Comparison of ENCODE assay signal across 18 cellular contexts in the genomic region with DNA sequence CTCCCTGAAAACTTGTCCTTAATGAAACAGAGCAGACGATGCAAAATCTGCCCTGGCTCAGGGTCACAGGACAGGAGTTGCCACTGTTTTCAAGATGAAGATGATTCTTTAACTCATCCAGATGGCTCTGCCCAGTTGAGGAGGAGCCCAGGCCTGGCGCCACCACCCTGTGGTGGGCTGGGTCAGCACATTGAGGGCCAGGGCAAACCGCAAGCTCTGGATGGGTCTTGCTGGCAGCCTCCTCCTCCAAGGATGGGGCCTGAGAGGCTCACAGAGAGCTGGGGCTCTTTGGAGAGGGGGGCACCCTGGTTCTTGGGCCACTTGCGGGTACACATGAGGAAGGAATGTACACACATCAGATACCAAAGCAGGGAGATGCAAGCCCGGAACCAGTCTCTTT.
A peak's percentile ranks its signal among the peaks of the same experiment; 100 is the strongest.
DNase-seq lines count a peak whose midpoint lies in the region; ATAC-seq, FAIRE-seq and TF ChIP-seq lines count a peak whose summit lies in the region.
"Had no signal": no experiment of that assay in that cellular context is flagged by ENCODE, and none has a peak within 500 bp of the region (broad histone marks: within the 10 kb centered on the region; RNA-seq: fewer than 3 reads in every experiment).

No MANE protein-coding gene starts in this region.

- no peak overlapping the region for H3K14ac ChIP-seq in IMR-90 (replicated peaks; ENCODE audit: low read depth, low read length)

- no peaks in the 10 kb centered on the region for H3K9me3 ChIP-seq in IMR-90 (ENCODE audit: control insufficient read depth, insufficient read depth, low read length)
- H3K9me3 ChIP-seq in kidney (ENCODE audit: control insufficient read depth in 1 of 2, low read length in 2 of 2), result no peaks in the 10 kb centered on the region

- H2BK120ac ChIP-seq in IMR-90 (ENCODE audit: low read depth, low read length), result no peak overlapping the region; the same call in 1 of the 2 replicates

- no peak for TF ChIP-seq POLR2A in IMR-90 (IDR thresholded peaks at IDR 0.05; ENCODE audit: low read depth, low read length)

- intact Hi-C loops in Right ventricle myocardium inferior (cut with DNase I), result loop anchor here (5.0 kb wide), 2 partner anchors 142 to 157 kb away; a partner anchor contains a TSS
- intact Hi-C loops in left cardiac atrium (cut with DNase I), result no loop called here
- intact Hi-C loops in IMR-90 (cut with micrococcal nuclease), result loop anchor here (5.0 kb wide), 1 partner anchor 102 kb away; no protein-coding TSS in a partner anchor
- intact Hi-C loops in kidney (cut with DNase I), result no loop called here
- intact Hi-C loops in sciatic nerve (cut with DNase I), result no loop called here
- intact Hi-C loops in MCF 10A (cut with micrococcal nuclease), result no loop called here

- POLR2A ChIA-PET in IMR-90 (lab: Charles Lee; ENCODE audit: unreplicated experiment) (no interaction called here), RWPE1 (lab: Yijun Ruan, JAX; ENCODE audit: low non-redundant PET) (no interaction called here), MCF 10A (lab: Yijun Ruan, JAX) (no interaction called here)

- peaks cover 23% of the 10 kb centered on the region for H3K4me1 ChIP-seq in IMR-90 (ENCODE audit: control insufficient read depth, insufficient read depth, low read length)
- H3K4me1 ChIP-seq in kidney (ENCODE audit: control insufficient read depth in 1 of 2, insufficient read depth in 1 of 2, low read depth in 1 of 2, low read length in 2 of 2), result peaks cover 0 to 4% of the 10 kb centered on the region in 2 donors

- H3K9ac ChIP-seq in IMR-90 (ENCODE audit: low read depth, low read length) (no peak overlapping the region), kidney (ENCODE audit: low read length in 2 of 2) (no peak overlapping the region)

- peaks cover 10% of the 10 kb centered on the region; the same call in 1 of the 2 replicates for H3K9me1 ChIP-seq in IMR-90 (ENCODE audit: insufficient read depth, low read length)

- peak; percentile 64 for DNase-seq in Right ventricle myocardium inferior (ENCODE audit: missing footprints)
- no peak for DNase-seq in left cardiac atrium
- no peak for DNase-seq in IMR-90
- peak; percentile 57 for DNase-seq in kidney
- DNase-seq in sciatic nerve (ENCODE audit: low spot score), result no peak
- DNase-seq in RWPE1 (ENCODE audit: low spot score), result no peak
- DNase-seq in MCF 10A (ENCODE audit: unreplicated experiment), result no peak
- DNase-seq: CD4-positive, alpha-beta memory T cell; DMS79; GOT3; HCEC 1CT; HFFc6 had no signal

- ATAC-seq in Right ventricle myocardium inferior (no peak), left cardiac atrium (no peak), IMR-90 (ENCODE audit: low read depth) (no peak), sciatic nerve (peak; percentile 20)
- ATAC-seq: GM12878, HepG2 had no signal

- peaks cover 6% of the 10 kb centered on the region for H3K4me1 Mint-ChIP-seq in MCF 10A (ENCODE audit: insufficient read depth, unreplicated experiment)
- H3K4me1 Mint-ChIP-seq: B cell; CD4-positive, alpha-beta memory T cell had no signal

- H3K27me3 Mint-ChIP-seq in MCF 10A (ENCODE audit: insufficient read depth, unreplicated experiment), result no peaks in the 10 kb centered on the region
- H3K27me3 Mint-ChIP-seq: B cell had no signal

- no peaks in the 10 kb centered on the region for H3K36me3 Mint-ChIP-seq in MCF 10A (ENCODE audit: insufficient read depth, unreplicated experiment)
- H3K36me3 Mint-ChIP-seq: CD4-positive, alpha-beta memory T cell had no signal

- TF ChIP-seq RAD21 in IMR-90 (IDR thresholded peaks at IDR 0.05; ENCODE audit: low read length), result no peak

- no TSS peak for BruUV-seq in IMR-90 (replicated peaks; lab: Mats Ljungman, UMichigan)
- no TSS peak for BruUV-seq in MCF 10A (replicated peaks; lab: Mats Ljungman, UMichigan)

- H2AK5ac ChIP-seq in IMR-90 (ENCODE audit: low read depth, low read length), result no peak overlapping the region

- TF ChIP-seq CTCF in IMR-90 (conservative IDR thresholded peaks at IDR 0.05; ENCODE audit: low read depth, low read length) (no peak), kidney (IDR thresholded peaks at IDR 0.05; ENCODE audit: borderline replicate concordance, extremely low read depth, insufficient read depth) (no peak), RWPE1 (conservative IDR thresholded peaks at IDR 0.05; ENCODE audit: low read depth) (no peak), MCF 10A (IDR thresholded peaks at IDR 0.05; ENCODE audit: unreplicated experiment) (no peak)

- no peak overlapping the region for H2AFZ ChIP-seq in IMR-90 (replicated peaks; ENCODE audit: low read length, poor library complexity)

- 94% methylated on average over 2 of the region's 5 CpGs; no CpG with 5 or more reads in 1 of the 2 experiments for WGBS in IMR-90 (ENCODE audit: extremely low coverage in 2 of 2, insufficient read length in 1 of 2), 2 experiments

- no peak overlapping the region for H3K4me3 Mint-ChIP-seq in MCF 10A (ENCODE audit: unreplicated experiment)
- H3K4me3 Mint-ChIP-seq: B cell; CD4-positive, alpha-beta memory T cell; HFFc6 had no signal

- H3K23ac ChIP-seq in IMR-90 (ENCODE audit: low read depth, low read length), result no peak overlapping the region

- no peak overlapping the region for H3K4me3 ChIP-seq in IMR-90 (ENCODE audit: insufficient read depth, low read depth, low read length)
- no peak overlapping the region for H3K4me3 ChIP-seq in kidney (ENCODE audit: low read length in 2 of 2)
- H3K4me3 ChIP-seq: GM12878 had no signal

- H2BK15ac ChIP-seq in IMR-90 (ENCODE audit: low read depth, low read length), result no peak overlapping the region

- in situ Hi-C loops in IMR-90 (cut with MboI; ENCODE audit: low sequenced_read_pairs), result no loop called here

- H3K9me3 Mint-ChIP-seq in MCF 10A (ENCODE audit: unreplicated experiment), result no peaks in the 10 kb centered on the region
- H3K9me3 Mint-ChIP-seq: CD4-positive, alpha-beta memory T cell; HFFc6 had no signal

- H4K8ac ChIP-seq in IMR-90 (ENCODE audit: low read depth in 2 of 2, low read length in 2 of 2), result no peak overlapping the region

- H3K36me3 ChIP-seq in IMR-90 (ENCODE audit: control insufficient read depth, insufficient read depth, low read length) (no peaks in the 10 kb centered on the region), kidney (ENCODE audit: control insufficient read depth in 1 of 2, insufficient read depth in 2 of 2, low read length in 2 of 2) (no peaks in the 10 kb centered on the region)

- H3K27me3 ChIP-seq in IMR-90 (ENCODE audit: control insufficient read depth, insufficient read depth, low read length), result no peaks in the 10 kb centered on the region

- H4K20me1 ChIP-seq in IMR-90 (ENCODE audit: insufficient read depth, low read length), result peaks cover 7% of the 10 kb centered on the region; the same call in 1 of the 2 replicates

- H3K56ac ChIP-seq in IMR-90 (ENCODE audit: extremely low read depth, insufficient read depth, low read length), result no peak overlapping the region

- no peak overlapping the region for H3K18ac ChIP-seq in IMR-90 (ENCODE audit: low read depth, low read length)

- no peaks in the 10 kb centered on the region for H3K79me1 ChIP-seq in IMR-90 (ENCODE audit: low read depth in 1 of 2, low read length in 2 of 2)

- CTCF ChIA-PET in IMR-90 (lab: Yijun Ruan, JAX), result no interaction called here
- CTCF ChIA-PET in RWPE1 (lab: Yijun Ruan, JAX), result no interaction called here
- CTCF ChIA-PET in MCF 10A (lab: Yijun Ruan, JAX), result interaction anchor here (0.8 to 1.5 kb wide), 2 partner anchors 19 to 156 kb away, joined by 3 to 4 read pairs; no protein-coding TSS in a partner anchor

- 0 out of 2 replicates have a peak overlapping the region, but pooled peaks have one; percentile 3 for H3K4ac ChIP-seq in IMR-90 (ENCODE audit: low read depth, low read length)

- no peak overlapping the region for H4K5ac ChIP-seq in IMR-90 (ENCODE audit: low read depth, low read length)

- no peak overlapping the region for H2BK5ac ChIP-seq in IMR-90 (ENCODE audit: low read depth, low read length, poor library complexity, severe bottlenecking)

- dilution Hi-C loops in IMR-90 (cut with HindIII; ENCODE audit: low sequenced_read_pairs, unreplicated experiment), result no loop called here

- no peak overlapping the region for H3K4me2 ChIP-seq in IMR-90 (ENCODE audit: low read depth, low read length)

- no peak overlapping the region for H2BK20ac ChIP-seq in IMR-90 (ENCODE audit: low read depth, low read length)

- H4K91ac ChIP-seq in IMR-90 (ENCODE audit: insufficient read depth, low read depth, low read length), result no peak overlapping the region

- no peak overlapping the region for H3K27ac Mint-ChIP-seq in MCF 10A (ENCODE audit: low read depth, unreplicated experiment)
- H3K27ac Mint-ChIP-seq: B cell; CD4-positive, alpha-beta memory T cell; HFFc6 had no signal

- FAIRE-seq in kidney (lab: Jason Lieb, UNC), result no peak
- FAIRE-seq: A204.1, GM12878, HepG2, HTR-8/SVneo had no signal

- H2AK9ac ChIP-seq in IMR-90 (replicated peaks; ENCODE audit: low read depth, low read length, poor library complexity), result no peak overlapping the region

- no peak overlapping the region for H3K27ac ChIP-seq in IMR-90 (ENCODE audit: insufficient read depth, low read length)
- H3K27ac ChIP-seq in kidney (ENCODE audit: low read depth in 2 of 2, low read length in 2 of 2), result no peak overlapping the region
- H3K27ac ChIP-seq in RWPE1, result no peak overlapping the region
- H3K27ac ChIP-seq: C4-2B had no signal

TF ChIP-seq in IMR-90, 13 proteins besides CTCF, POLR2A, EP300 and RAD21 (continues in another document):
- TF ChIP-seq FOS (IDR thresholded peaks at IDR 0.05; ENCODE audit: low read depth, low read length) (no peak), RCOR1 (IDR thresholded peaks at IDR 0.05; ENCODE audit: insufficient replicate concordance, low read length) (no peak), BHLHE40 (IDR thresholded peaks at IDR 0.05; ENCODE audit: low read depth, low read length) (no peak), MAFK (IDR thresholded peaks at IDR 0.05; ENCODE audit: low read depth, low read length) (no peak), CHD1 (IDR thresholded peaks at IDR 0.05; ENCODE audit: low read depth, low read length) (no peak), MAZ (IDR thresholded peaks at IDR 0.05; ENCODE audit: borderline replicate concordance, low read depth, low read length) (no peak), CEBPB (IDR thresholded peaks at IDR 0.05; ENCODE audit: low read depth, low read length) (no peak)
- TF ChIP-seq, protein P1, sequence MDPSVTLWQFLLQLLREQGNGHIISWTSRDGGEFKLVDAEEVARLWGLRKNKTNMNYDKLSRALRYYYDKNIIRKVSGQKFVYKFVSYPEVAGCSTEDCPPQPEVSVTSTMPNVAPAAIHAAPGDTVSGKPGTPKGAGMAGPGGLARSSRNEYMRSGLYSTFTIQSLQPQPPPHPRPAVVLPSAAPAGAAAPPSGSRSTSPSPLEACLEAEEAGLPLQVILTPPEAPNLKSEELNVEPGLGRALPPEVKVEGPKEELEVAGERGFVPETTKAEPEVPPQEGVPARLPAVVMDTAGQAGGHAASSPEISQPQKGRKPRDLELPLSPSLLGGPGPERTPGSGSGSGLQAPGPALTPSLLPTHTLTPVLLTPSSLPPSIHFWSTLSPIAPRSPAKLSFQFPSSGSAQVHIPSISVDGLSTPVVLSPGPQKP (IDR thresholded peaks at IDR 0.05; ENCODE audit: borderline replicate concordance, low read depth, low read length), result no peak

Comparison
In these comparisons a context has a peak if more than half of its experiments do, and no peak if none do; other contexts are left out.
1. DNase-seq: peak in Right ventricle myocardium inferior (single experiment) and kidney (single experiment); none in left cardiac atrium (single experiment), IMR-90 (single experiment), sciatic nerve (single experiment), RWPE1 (single experiment) and MCF 10A (single experiment).
2. intact Hi-C loops: an anchor here in Right ventricle myocardium inferior (5.0 kb wide) and IMR-90 (5.0 kb wide); none called in left cardiac atrium, kidney, sciatic nerve and MCF 10A.